Comparison of ENCODE assay signal across 8 cellular contexts in genomic region chr9:117979914-117980313, GRCh38.
"Had no signal": no experiment of that assay in that cellular context is flagged by ENCODE, and none has a peak within 500 bp of the region (broad histone marks: within the 10 kb centered on the region; RNA-seq: fewer than 3 reads in every experiment).

No MANE protein-coding gene starts in this region.

- FAIRE-seq: G401.6, GM12878, GM12891, GM12892, GM18507, GM19239 had no signal

- DNase-seq: GDM1, GF-D8 had no signal

- ATAC-seq: GM12878 had no signal

- H3K4me3 ChIP-seq: GM12878 had no signal
